In genomic region chr11:83866655-83867054, GRCh38 we compare ENCODE assay signal across 35 cellular contexts.
"Had no signal": no experiment of that assay in that cellular context is flagged by ENCODE, and none has a peak within 500 bp of the region (broad histone marks: within the 10 kb centered on the region; RNA-seq: fewer than 3 reads in every experiment).

No MANE protein-coding gene starts in this region.

- FAIRE-seq: astrocyte, TTC549 had no signal

- H3K36me3 ChIP-seq: adrenal gland, brain microvascular endothelial cell, breast epithelium had no signal

- H3K4me3 Mint-ChIP-seq: activated B cell treated with CpG ODN at 0.5 μM for 24 hours; activated CD4-positive, alpha-beta memory T cell treated with anti-CD3 and anti-CD28 coated beads for 36 hours; activated CD4-positive, alpha-beta T cell treated with anti-CD3 and anti-CD28 coated beads, Interleukin-2, amount 10 ng/mL, durations not matched to agents 24 days and 14 days; activated CD8-positive, alpha-beta T cell treated with anti-CD3 and anti-CD28 coated beads for 36 hours; activated naive CD4-positive, alpha-beta T cell treated with anti-CD3 and anti-CD28 coated beads for 36 hours; activated naive CD8-positive, alpha-beta T cell treated with anti-CD3 and anti-CD28 coated beads for 36 hours; activated T-cell treated with anti-CD3 and anti-CD28 coated beads, Interleukin-2, amount 50 U/mL, for 4 hours; activated T-cell treated with anti-CD3 and anti-CD28 coated beads, Interleukin-2, amount 50 U/mL, for 72 hours; T-helper 1 cell treated with Interleukin-12 subunit alpha and Interleukin-12 subunit beta and Interleukin-4 antibody, amounts not matched to agents 30 μg/mL and 1 μg/mL, for 36 hours; T-helper 2 cell treated with Interferon-gamma antibody and Interleukin-4, amounts not matched to agents 5 μg/mL and 100 μg/mL, for 36 hours had no signal

- DNase-seq: activated B cell treated with CpG ODN at 0.5 μM for 24 hours; activated CD4-positive, alpha-beta memory T cell treated with anti-CD3 and anti-CD28 coated beads for 36 hours; activated CD4-positive, alpha-beta T cell treated with anti-CD3 and anti-CD28 coated beads for 4 hours; activated CD4-positive, alpha-beta T cell treated with anti-CD3 and anti-CD28 coated beads, Interleukin-2, amount 10 ng/mL, durations not matched to agents 24 days and 14 days; activated CD4-positive, alpha-beta T cell treated with anti-CD3 and anti-CD28 coated beads, Interleukin-2, amount 50 U/mL, for 1 hour; activated CD4-positive, alpha-beta T cell treated with anti-CD3 and anti-CD28 coated beads, Interleukin-2, amount 50 U/mL, for 4 hours; activated CD4-positive, CD25-positive, alpha-beta regulatory T cell treated with anti-CD3 and anti-CD28 coated beads, Interleukin-2, amount 50 U/mL, for 72 hours; activated CD8-positive, alpha-beta memory T cell treated with anti-CD3 and anti-CD28 coated beads, Interleukin-2, amount 50 U/mL, for 4 hours; activated CD8-positive, alpha-beta T cell treated with anti-CD3 and anti-CD28 coated beads for 36 hours; activated effector memory CD4-positive, alpha-beta T cell treated with anti-CD3 and anti-CD28 coated beads, Interleukin-2, amount 50 U/mL, for 16 hours; activated gamma-delta T cell treated with Interleukin-2 at 50 U/mL for 16 hours; activated naive CD4-positive, alpha-beta T cell; activated naive CD4-positive, alpha-beta T cell treated with anti-CD3 and anti-CD28 coated beads for 36 hours; activated naive CD4-positive, alpha-beta T cell treated with anti-CD3 and anti-CD28 coated beads, Interleukin-2, amount 50 U/mL, for 16 hours; activated naive CD8-positive, alpha-beta T cell treated with anti-CD3 and anti-CD28 coated beads for 36 hours; activated T-cell treated with anti-CD3 and anti-CD28 coated beads for 4 hours; activated T-cell treated with anti-CD3 and anti-CD28 coated beads, Interleukin-2, amount 50 U/mL, for 1 hour; activated T-cell treated with anti-CD3 and anti-CD28 coated beads, Interleukin-2, amount 50 U/mL, for 4 hours; activated T-cell treated with anti-CD3 and anti-CD28 coated beads, Interleukin-2, amount 50 U/mL, for 72 hours; adrenal gland; amniotic stem cell; aorta; body of pancreas; brain microvascular endothelial cell; central memory CD4-positive, alpha-beta T cell; T-helper 1 cell; T-helper 2 cell; T-helper 9 cell had no signal

- H3K9me3 Mint-ChIP-seq: activated B cell treated with CpG ODN at 0.5 μM for 24 hours; activated CD4-positive, alpha-beta memory T cell treated with anti-CD3 and anti-CD28 coated beads for 36 hours; activated CD4-positive, alpha-beta T cell treated with anti-CD3 and anti-CD28 coated beads, Interleukin-2, amount 10 ng/mL, durations not matched to agents 24 days and 14 days; activated CD8-positive, alpha-beta T cell treated with anti-CD3 and anti-CD28 coated beads for 36 hours; activated naive CD4-positive, alpha-beta T cell treated with anti-CD3 and anti-CD28 coated beads for 36 hours; activated naive CD4-positive, alpha-beta T cell treated with anti-CD3 and anti-CD28 coated beads, Interleukin-2, amount 50 U/mL, for 72 hours; activated T-cell treated with anti-CD3 and anti-CD28 coated beads, Interleukin-2, amount 50 U/mL, for 4 hours; activated T-cell treated with anti-CD3 and anti-CD28 coated beads, Interleukin-2, amount 50 U/mL, for 72 hours; T-helper 1 cell treated with Interleukin-12 subunit alpha and Interleukin-12 subunit beta and Interleukin-4 antibody, amounts not matched to agents 30 μg/mL and 1 μg/mL, for 36 hours; T-helper 2 cell treated with Interferon-gamma antibody and Interleukin-4, amounts not matched to agents 5 μg/mL and 100 μg/mL, for 36 hours had no signal

- H3K27ac ChIP-seq: body of pancreas, breast epithelium, VCaP had no signal

- ATAC-seq: activated CD8-positive, alpha-beta T cell treated with anti-CD3 and anti-CD28 coated beads for 36 hours; activated naive CD4-positive, alpha-beta T cell treated with anti-CD3 and anti-CD28 coated beads, Interleukin-2, amount 50 U/mL, for 72 hours; activated T-cell treated with anti-CD3 and anti-CD28 coated beads, Interleukin-2, amount 50 U/mL, for 4 hours; activated T-cell treated with anti-CD3 and anti-CD28 coated beads, Interleukin-2, amount 50 U/mL, for 72 hours; body of pancreas had no signal

- H3K27ac Mint-ChIP-seq: activated B cell treated with CpG ODN at 0.5 μM for 24 hours; activated CD4-positive, alpha-beta memory T cell treated with anti-CD3 and anti-CD28 coated beads for 36 hours; activated CD4-positive, alpha-beta T cell treated with anti-CD3 and anti-CD28 coated beads, Interleukin-2, amount 10 ng/mL, durations not matched to agents 24 days and 14 days; activated CD8-positive, alpha-beta T cell treated with anti-CD3 and anti-CD28 coated beads for 36 hours; activated naive CD4-positive, alpha-beta T cell treated with anti-CD3 and anti-CD28 coated beads for 36 hours; activated naive CD4-positive, alpha-beta T cell treated with anti-CD3 and anti-CD28 coated beads, Interleukin-2, amount 50 U/mL, for 72 hours; activated naive CD8-positive, alpha-beta T cell treated with anti-CD3 and anti-CD28 coated beads for 36 hours; activated T-cell treated with anti-CD3 and anti-CD28 coated beads, Interleukin-2, amount 50 U/mL, for 72 hours; T-helper 1 cell treated with Interleukin-12 subunit alpha and Interleukin-12 subunit beta and Interleukin-4 antibody, amounts not matched to agents 30 μg/mL and 1 μg/mL, for 36 hours; T-helper 2 cell treated with Interferon-gamma antibody and Interleukin-4, amounts not matched to agents 5 μg/mL and 100 μg/mL, for 36 hours had no signal

- H3K4me1 ChIP-seq: body of pancreas, breast epithelium had no signal

- H3K36me3 Mint-ChIP-seq: activated CD4-positive, alpha-beta memory T cell treated with anti-CD3 and anti-CD28 coated beads for 36 hours; activated naive CD4-positive, alpha-beta T cell treated with anti-CD3 and anti-CD28 coated beads, Interleukin-2, amount 50 U/mL, for 72 hours; activated naive CD8-positive, alpha-beta T cell treated with anti-CD3 and anti-CD28 coated beads for 36 hours had no signal

- H3K27me3 Mint-ChIP-seq: activated B cell treated with CpG ODN at 0.5 μM for 24 hours; activated CD4-positive, alpha-beta memory T cell treated with anti-CD3 and anti-CD28 coated beads for 36 hours; activated CD4-positive, alpha-beta T cell treated with anti-CD3 and anti-CD28 coated beads, Interleukin-2, amount 10 ng/mL, durations not matched to agents 24 days and 14 days; activated CD8-positive, alpha-beta T cell treated with anti-CD3 and anti-CD28 coated beads for 36 hours; activated naive CD8-positive, alpha-beta T cell treated with anti-CD3 and anti-CD28 coated beads for 36 hours had no signal

- H3K27me3 ChIP-seq: adrenal gland, body of pancreas, brain microvascular endothelial cell, breast epithelium had no signal

- H3K9me3 ChIP-seq: adrenal gland, body of pancreas, breast epithelium had no signal

- H3K4me1 Mint-ChIP-seq: activated CD4-positive, alpha-beta T cell treated with anti-CD3 and anti-CD28 coated beads, Interleukin-2, amount 10 ng/mL, durations not matched to agents 24 days and 14 days; activated naive CD8-positive, alpha-beta T cell treated with anti-CD3 and anti-CD28 coated beads for 36 hours had no signal

- H3K4me3 ChIP-seq: adrenal gland, body of pancreas, breast epithelium had no signal
